Comparison of ENCODE assay signal across 8 cellular contexts in the genomic region with DNA sequence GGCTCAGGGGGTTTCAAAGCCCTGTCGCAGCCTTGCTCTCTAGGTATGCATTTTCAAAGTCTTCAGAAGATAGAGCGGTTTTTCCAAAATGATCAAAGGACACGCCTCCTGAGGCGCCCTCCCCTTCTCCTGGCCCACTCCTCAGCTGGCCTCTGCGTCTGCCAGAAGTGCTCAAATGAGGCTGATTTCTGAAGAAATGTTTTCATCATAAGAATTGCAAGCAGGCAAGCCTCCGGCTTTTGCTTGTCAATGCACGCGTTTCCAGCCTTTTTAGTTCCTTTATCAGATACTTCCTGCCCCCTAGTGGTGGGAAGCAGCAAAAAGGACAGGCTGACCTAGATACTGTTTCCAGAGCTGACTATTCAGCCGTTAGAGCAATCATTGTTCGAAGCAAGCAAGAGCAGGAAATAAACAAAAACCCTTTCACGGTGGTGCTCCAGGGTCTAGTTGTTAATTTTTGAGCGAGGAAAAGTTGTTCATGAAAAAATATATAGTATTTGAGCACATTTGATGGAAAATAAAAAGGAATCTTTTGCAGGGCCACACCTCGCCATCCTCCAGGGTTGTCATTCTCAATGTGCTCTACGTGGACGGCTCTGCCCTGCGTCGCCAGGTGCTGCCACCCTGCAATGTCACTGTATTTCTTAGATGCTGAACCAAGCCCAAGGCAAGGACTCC.
DNase-seq lines count a peak whose midpoint lies in the region; ATAC-seq and TF ChIP-seq lines count a peak whose summit lies in the region.

No MANE protein-coding gene starts in this region.

- H3K27me3 Mint-ChIP-seq in activated CD8-positive, alpha-beta memory T cell treated with anti-CD3 and anti-CD28 coated beads, Interleukin-2, amount 10 ng/mL, durations not matched to agents 7 days and 5 days = no peaks in the 10 kb centered on the region
- H3K27me3 Mint-ChIP-seq in endodermal cell (ENCODE audit: insufficient read depth) (no peaks in the 10 kb centered on the region), mesothelial cell of epicardium (ENCODE audit: low read depth) (no peaks in the 10 kb centered on the region)

- peak overlapping the region; percentile 33 for H3K4me3 Mint-ChIP-seq in activated CD8-positive, alpha-beta memory T cell treated with anti-CD3 and anti-CD28 coated beads, Interleukin-2, amount 10 ng/mL, durations not matched to agents 7 days and 5 days
- H3K4me3 Mint-ChIP-seq in endodermal cell (no peak overlapping the region), mesothelial cell of epicardium (peak overlapping the region; percentile 31)

- no peaks in the 10 kb centered on the region for H3K4me1 ChIP-seq in endodermal cell (ENCODE audit: control insufficient read depth, insufficient read depth, low read length)

- 45 to 46% methylated on average over 17 of the region's 17 CpGs for whole genome bisulfite sequencing in endodermal cell (ENCODE audit: insufficient coverage in 1 of 2, insufficient read length in 1 of 2), 2 experiments

- H3K4me1 Mint-ChIP-seq in activated CD8-positive, alpha-beta memory T cell treated with anti-CD3 and anti-CD28 coated beads, Interleukin-2, amount 10 ng/mL, durations not matched to agents 7 days and 5 days = peaks cover 32% of the 10 kb centered on the region
- peaks cover 8% of the 10 kb centered on the region for H3K4me1 Mint-ChIP-seq in endodermal cell
- H3K4me1 Mint-ChIP-seq in mesothelial cell of epicardium = peaks cover 7% of the 10 kb centered on the region

- peak; percentile 92 for ATAC-seq in GM21381 (IDR thresholded peaks at IDR 0.05; ENCODE audit: unreplicated experiment)
- peak; percentile 93 for ATAC-seq in activated CD8-positive, alpha-beta memory T cell treated with anti-CD3 and anti-CD28 coated beads, Interleukin-2, amount 10 ng/mL, durations not matched to agents 7 days and 5 days

- H3K36me3 ChIP-seq in endodermal cell (ENCODE audit: control insufficient read depth, insufficient read depth, low read length) = no peaks in the 10 kb centered on the region

- H3K9me3 Mint-ChIP-seq in activated CD8-positive, alpha-beta memory T cell treated with anti-CD3 and anti-CD28 coated beads, Interleukin-2, amount 10 ng/mL, durations not matched to agents 7 days and 5 days (ENCODE audit: low read depth) = peaks cover 5% of the 10 kb centered on the region
- H3K9me3 Mint-ChIP-seq in endodermal cell (peaks cover 29% of the 10 kb centered on the region), mesothelial cell of epicardium (peaks cover 7% of the 10 kb centered on the region)

- peaks cover 11% of the 10 kb centered on the region for H3K9me3 ChIP-seq in endodermal cell (ENCODE audit: control insufficient read depth, low read length)

- H3K27me3 ChIP-seq in endodermal cell (ENCODE audit: control insufficient read depth, insufficient read depth, low read length, poor library complexity, severe bottlenecking) = no peaks in the 10 kb centered on the region

- H3K27ac Mint-ChIP-seq in activated CD8-positive, alpha-beta memory T cell treated with anti-CD3 and anti-CD28 coated beads, Interleukin-2, amount 10 ng/mL, durations not matched to agents 7 days and 5 days = peak overlapping the region; percentile 76
- H3K27ac Mint-ChIP-seq in endodermal cell (no peak overlapping the region), mesothelial cell of epicardium (peak overlapping the region; percentile 50)

- peak; percentile 50 for DNase-seq in Caki2 (ENCODE audit: low read depth)
- DNase-seq in HUDEP-2 (lab: John Stamatoyannopoulos, UW; ENCODE audit: unreplicated experiment in 76 of 76) = peak in 72 of 76 experiments; percentile 13 to 89 (median 60)
- peak; percentile 61 for DNase-seq in NOMO-1 treated with dmso at 0.1 percent for 144 hours (lab: John Stamatoyannopoulos, UW; ENCODE audit: unreplicated experiment)
- DNase-seq in activated CD8-positive, alpha-beta memory T cell treated with anti-CD3 and anti-CD28 coated beads, Interleukin-2, amount 10 ng/mL, durations not matched to agents 7 days and 5 days = peak; percentile 92
- DNase-seq in endodermal cell = peak; percentile 93
- peak; percentile 40 to 75 for DNase-seq in mesothelial cell of epicardium (ENCODE audit: low spot score in 2 of 2, unreplicated experiment in 2 of 2)
- peak; percentile 58 to 66 for DNase-seq in stimulated activated CD8-positive, alpha-beta memory T cell treated with anti-CD3 and anti-CD28 coated beads, Interleukin-4, amount 100 ng/mL, for 1 hour (ENCODE audit: low read depth in 2 of 2, low spot score in 1 of 2)

- in situ Hi-C loops in Caki2 (cut with HindIII; ENCODE audit: low pct_unique_long_range_greater_than_20kb, low sequenced_read_pairs) = no loop called here

- no peak overlapping the region for H3K27ac ChIP-seq in endodermal cell (ENCODE audit: low read depth, low read length)

- TF ChIP-seq CTCF in endodermal cell (conservative IDR thresholded peaks at IDR 0.05) (peak; percentile 96), mesothelial cell of epicardium (IDR thresholded peaks at IDR 0.05; ENCODE audit: unreplicated experiment) (peak; percentile 93)

- peaks cover 11% of the 10 kb centered on the region for H3K36me3 Mint-ChIP-seq in activated CD8-positive, alpha-beta memory T cell treated with anti-CD3 and anti-CD28 coated beads, Interleukin-2, amount 10 ng/mL, durations not matched to agents 7 days and 5 days
- H3K36me3 Mint-ChIP-seq in endodermal cell (ENCODE audit: low read depth) (peaks cover 11% of the 10 kb centered on the region), mesothelial cell of epicardium (peaks cover 8% of the 10 kb centered on the region)

- CTCF ChIA-PET in activated CD8-positive, alpha-beta memory T cell treated with anti-CD3 and anti-CD28 coated beads, Interleukin-2, amount 10 ng/mL, durations not matched to agents 7 days and 5 days (lab: Charles Lee) = interaction anchor here (0.7 to 3.6 kb wide), 31 partner anchors 9 to 664 kb away, joined by 3 to 29 read pairs (median 4); a partner anchor contains a TSS

- no peak overlapping the region for H3K4me3 ChIP-seq in endodermal cell (ENCODE audit: low read length)

- H3K9ac ChIP-seq in endodermal cell (ENCODE audit: extremely low read depth, low read length, poor library complexity, severe bottlenecking) = no peak overlapping the region
